Comparison of ENCODE assay signal across 17 cellular contexts in the genomic region with DNA sequence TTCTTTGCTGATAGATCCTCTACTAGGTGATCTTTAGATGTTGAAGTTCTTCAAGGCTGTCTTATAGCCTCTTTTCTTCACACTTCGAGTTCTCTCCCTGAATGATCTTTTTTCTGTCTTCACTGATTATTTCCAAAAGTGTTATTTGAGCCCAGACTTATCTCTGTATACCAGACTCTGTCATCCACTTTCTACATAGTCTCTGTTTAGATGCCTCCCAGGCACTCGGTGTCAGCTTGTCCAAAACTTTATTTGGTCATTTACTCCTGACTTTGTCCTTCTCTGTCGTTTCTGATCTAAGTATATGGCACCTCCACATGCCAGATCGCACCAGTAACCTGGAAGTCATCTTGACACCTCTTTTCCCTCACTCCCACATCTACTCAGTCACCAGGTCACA.
"Had no signal": no experiment of that assay in that cellular context is flagged by ENCODE, and none has a peak within 500 bp of the region (broad histone marks: within the 10 kb centered on the region; RNA-seq: fewer than 3 reads in every experiment).

No MANE protein-coding gene starts in this region.

- H3K27me3 Mint-ChIP-seq: activated CD4-positive, alpha-beta T cell treated with anti-CD3 and anti-CD28 coated beads for 36 hours; activated CD8-positive, alpha-beta memory T cell treated with anti-CD3 and anti-CD28 coated beads, Interleukin-2, amount 10 ng/mL, durations not matched to agents 7 days and 5 days; natural killer cell treated with Interleukin-12 subunit alpha and Interleukin-12 subunit beta and Interleukin-15 and Interleukin-18, amount 100 ng/mL, for 72 hours; stimulated activated naive CD8-positive, alpha-beta T cell treated with anti-CD3 and anti-CD28 coated beads, Interleukin-15, Interleukin-2, amounts not matched to agents 100 ng/mL and 50 ng/mL, for 24 hours had no signal

- H3K4me3 Mint-ChIP-seq: activated CD4-positive, alpha-beta T cell treated with anti-CD3 and anti-CD28 coated beads for 36 hours; activated CD8-positive, alpha-beta memory T cell treated with anti-CD3 and anti-CD28 coated beads, Interleukin-2, amount 10 ng/mL, durations not matched to agents 7 days and 5 days; natural killer cell treated with Interleukin-12 subunit alpha and Interleukin-12 subunit beta and Interleukin-15 and Interleukin-18, amount 100 ng/mL, for 72 hours; stimulated activated naive CD8-positive, alpha-beta T cell treated with anti-CD3 and anti-CD28 coated beads, Interleukin-15, Interleukin-2, amounts not matched to agents 100 ng/mL and 50 ng/mL, for 24 hours; WTC11 had no signal

- H3K27me3 ChIP-seq: esophagus squamous epithelium, suprapubic skin, upper lobe of right lung had no signal

- H3K36me3 ChIP-seq: suprapubic skin had no signal

- H3K4me3 ChIP-seq: esophagus squamous epithelium, suprapubic skin, upper lobe of right lung had no signal

- H3K9me3 ChIP-seq: esophagus squamous epithelium, suprapubic skin, upper lobe of right lung had no signal

- H3K9me3 Mint-ChIP-seq: natural killer cell treated with Interleukin-12 subunit alpha and Interleukin-12 subunit beta and Interleukin-15 and Interleukin-18, amount 100 ng/mL, for 72 hours; stimulated activated naive CD8-positive, alpha-beta T cell treated with anti-CD3 and anti-CD28 coated beads, Interleukin-15, Interleukin-2, amounts not matched to agents 100 ng/mL and 50 ng/mL, for 24 hours had no signal

- H3K27ac Mint-ChIP-seq: activated CD4-positive, alpha-beta T cell treated with anti-CD3 and anti-CD28 coated beads for 36 hours; activated CD8-positive, alpha-beta memory T cell treated with anti-CD3 and anti-CD28 coated beads, Interleukin-2, amount 10 ng/mL, durations not matched to agents 7 days and 5 days; natural killer cell treated with Interleukin-12 subunit alpha and Interleukin-12 subunit beta and Interleukin-15 and Interleukin-18, amount 100 ng/mL, for 72 hours; stimulated activated naive CD8-positive, alpha-beta T cell treated with anti-CD3 and anti-CD28 coated beads, Interleukin-15, Interleukin-2, amounts not matched to agents 100 ng/mL and 50 ng/mL, for 24 hours; WTC11 had no signal

- ATAC-seq: activated CD4-positive, alpha-beta T cell treated with anti-CD3 and anti-CD28 coated beads for 36 hours; activated CD8-positive, alpha-beta memory T cell treated with anti-CD3 and anti-CD28 coated beads, Interleukin-2, amount 10 ng/mL, durations not matched to agents 7 days and 5 days; natural killer cell treated with Interleukin-12 subunit alpha and Interleukin-12 subunit beta and Interleukin-15 and Interleukin-18, amount 100 ng/mL, for 72 hours; upper lobe of right lung; WTC11 had no signal

- DNase-seq: activated CD4-positive, alpha-beta T cell treated with anti-CD3 and anti-CD28 coated beads for 36 hours; activated CD4-positive, alpha-beta T cell treated with anti-CD3 and anti-CD28 coated beads, Interleukin-2, amount 50 U/mL, for 48 hours; activated CD8-positive, alpha-beta memory T cell treated with anti-CD3 and anti-CD28 coated beads, Interleukin-2, amount 10 ng/mL, durations not matched to agents 7 days and 5 days; activated naive CD4-positive, alpha-beta T cell treated with Interleukin-2 at 50 U/mL for 16 hours; anterior cingulate cortex; cerebellar nuclear complex; cortex of kidney; effector CD4-positive, alpha-beta T cell; esophagus squamous epithelium; nucleus accumbens; stimulated activated CD8-positive, alpha-beta memory T cell treated with anti-CD3 and anti-CD28 coated beads, Interleukin-4, amount 100 ng/mL, for 48 hours; SW 1271; upper lobe of right lung had no signal

- H3K27ac ChIP-seq: esophagus squamous epithelium, suprapubic skin, upper lobe of right lung had no signal
